8 cellular contexts compared by ENCODE assay signal in the genomic region with DNA sequence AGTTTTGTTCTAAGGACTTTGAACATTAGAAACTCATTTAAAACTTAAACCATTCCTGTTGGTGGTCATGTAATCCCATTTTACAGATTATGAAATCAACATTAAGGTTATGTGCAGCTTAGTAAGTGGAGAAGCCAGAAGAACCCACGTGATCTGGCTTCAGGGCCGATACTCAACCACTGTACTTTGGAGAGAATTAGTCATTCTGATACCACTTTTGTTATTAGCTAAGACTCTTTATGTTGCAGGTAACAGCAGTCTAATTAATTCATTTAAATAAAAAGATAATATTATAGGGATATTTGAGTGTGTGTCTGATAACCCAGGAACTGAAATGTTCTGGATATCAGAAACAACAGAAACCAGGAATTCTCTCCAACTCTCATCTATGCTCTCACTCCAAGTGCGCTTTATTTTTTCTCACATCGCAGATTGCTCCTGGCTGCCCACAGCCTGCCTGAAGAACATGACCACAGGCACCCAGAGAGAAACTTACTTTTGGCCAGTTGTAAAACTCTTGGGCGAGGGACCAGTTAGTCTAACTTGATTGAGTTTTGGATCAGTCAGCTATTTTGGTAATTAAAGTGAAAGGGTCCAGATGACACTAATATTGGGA. TPM values are rescaled to one million over a fixed set of nuclear protein-coding genes. Genes with fewer than 3 reads are reported as not detected.
DNase-seq lines count a peak whose midpoint lies in the region; ATAC-seq, FAIRE-seq and TF ChIP-seq lines count a peak whose summit lies in the region.

No MANE protein-coding gene starts in this region.

- H3K27me3 ChIP-seq in astrocyte (ENCODE audit: insufficient read depth, low read length): no peaks in the 10 kb centered on the region
- H3K27me3 ChIP-seq in HAP-1 (ENCODE audit: low read depth): no peaks in the 10 kb centered on the region

- H3K9me3 ChIP-seq in astrocyte (ENCODE audit: insufficient read depth, low read depth, low read length) (no peaks in the 10 kb centered on the region), HAP-1 (no peaks in the 10 kb centered on the region)

- peaks cover 73% of the 10 kb centered on the region for H3K79me2 ChIP-seq in astrocyte (ENCODE audit: insufficient read depth, low read length)

- H3K4me1 Mint-ChIP-seq in astrocyte (ENCODE audit: low read depth, unreplicated experiment): peaks cover 32% of the 10 kb centered on the region

- H3K4me3 ChIP-seq in astrocyte (ENCODE audit: insufficient read depth, low read depth, low read length) (no peak overlapping the region), HAP-1 (no peak overlapping the region), lower leg skin (ENCODE audit: low read depth, poor library complexity, severe bottlenecking) (no peak overlapping the region)

- no peak for FAIRE-seq in astrocyte (lab: Jason Lieb, UNC)

- peaks cover 68% of the 10 kb centered on the region for H4K20me1 ChIP-seq in astrocyte (ENCODE audit: insufficient read depth, low read length)

- no peaks in the 10 kb centered on the region for H3K9me3 Mint-ChIP-seq in astrocyte (ENCODE audit: unreplicated experiment)

- peak; percentile 83 for ATAC-seq in HG03103 (IDR thresholded peaks at IDR 0.05; ENCODE audit: low read depth, unreplicated experiment)

- in situ Hi-C loops in GM13976 (cut with MboI; ENCODE audit: low sequenced_read_pairs, unreplicated experiment) (no loop called here), HAP-1 (cut with MboI; ENCODE audit: low sequenced_read_pairs) (no loop called here)

- no peak overlapping the region for H3K27ac Mint-ChIP-seq in astrocyte (ENCODE audit: unreplicated experiment)

- DNase-seq in GM13976 (ENCODE audit: low spot score) (peak; percentile 62), GM20000 (ENCODE audit: low spot score) (peak; percentile 63), astrocyte (ENCODE audit: low read depth) (peak; percentile 16), HAP-1 (ENCODE audit: low spot score in 2 of 2) (no peak), AG08396 (ENCODE audit: low spot score) (no peak), lower leg skin (ENCODE audit: low spot score in 2 of 2) (no peak)
- no peak for DNase-seq in effector CD8-positive, alpha-beta T cell (lab: John Stamatoyannopoulos, UW)

- intact Hi-C loops in lower leg skin (cut with DNase I; ENCODE audit: low total_unique reads): no loop called here

- H3K4me1 ChIP-seq in astrocyte (ENCODE audit: insufficient read depth, low read length): no peaks in the 10 kb centered on the region
- H3K4me1 ChIP-seq in HAP-1: peaks cover 13% of the 10 kb centered on the region

- H3K27ac ChIP-seq in astrocyte (ENCODE audit: low read depth, low read length): no peak overlapping the region

- no peak for TF ChIP-seq POLR2A in lower leg skin (IDR thresholded peaks at IDR 0.05)

- no peak for TF ChIP-seq CTCF in GM13976 (IDR thresholded peaks at IDR 0.05; ENCODE audit: borderline replicate concordance, control extremely low read depth, extremely low read depth, insufficient read depth, missing control alignments)
- TF ChIP-seq CTCF in GM20000 (IDR thresholded peaks at IDR 0.05; ENCODE audit: extremely low read depth, missing control alignments): no peak
- no peak for TF ChIP-seq CTCF in astrocyte (IDR thresholded peaks at IDR 0.05; ENCODE audit: insufficient read depth, low read depth, low read length)
- no peak for TF ChIP-seq CTCF in lower leg skin (IDR thresholded peaks at IDR 0.05)

- H3K9ac ChIP-seq in astrocyte (ENCODE audit: low read length): no peak overlapping the region

- no peaks in the 10 kb centered on the region for H3K36me3 ChIP-seq in astrocyte (ENCODE audit: insufficient read depth, low read length)
- H3K36me3 ChIP-seq in HAP-1 (replicated peaks): no peaks in the 10 kb centered on the region

- H3K36me3 Mint-ChIP-seq in astrocyte (ENCODE audit: low read depth, unreplicated experiment): peaks cover 2% of the 10 kb centered on the region

- WGBS in lower leg skin, 2 donors: 68 to 74% methylated on average over 5 of the region's 5 CpGs

- no peak overlapping the region for H3K4me2 ChIP-seq in astrocyte (ENCODE audit: low read length)

- no peaks in the 10 kb centered on the region for H3K27me3 Mint-ChIP-seq in astrocyte (ENCODE audit: low read depth, unreplicated experiment)

- H3K4me3 Mint-ChIP-seq in astrocyte (ENCODE audit: unreplicated experiment): no peak overlapping the region

- H2AFZ ChIP-seq in astrocyte (ENCODE audit: low read depth, low read length): no peak overlapping the region

RNA-seq across cellular contexts. Expression of gene UBE2E1, which starts 25.2 kb away (rescaled TPM):
- total RNA-seq in astrocyte (145 and 150 TPM in 2 replicates), lower leg skin (10 to 100 TPM; 32.6 to 62.5 (median 55.9) TPM)

Comparison
In these comparisons a context has a peak if more than half of its experiments do, and no peak if none do; other contexts are left out.
1. DNase-seq: peak in GM13976 (single experiment), GM20000 (single experiment) and astrocyte (single experiment); none in HAP-1 (0 of 2), AG08396 (single experiment), lower leg skin (0 of 2) and effector CD8-positive, alpha-beta T cell (single experiment).